ENCODE assay signal across 1 cellular context in the genomic region with DNA sequence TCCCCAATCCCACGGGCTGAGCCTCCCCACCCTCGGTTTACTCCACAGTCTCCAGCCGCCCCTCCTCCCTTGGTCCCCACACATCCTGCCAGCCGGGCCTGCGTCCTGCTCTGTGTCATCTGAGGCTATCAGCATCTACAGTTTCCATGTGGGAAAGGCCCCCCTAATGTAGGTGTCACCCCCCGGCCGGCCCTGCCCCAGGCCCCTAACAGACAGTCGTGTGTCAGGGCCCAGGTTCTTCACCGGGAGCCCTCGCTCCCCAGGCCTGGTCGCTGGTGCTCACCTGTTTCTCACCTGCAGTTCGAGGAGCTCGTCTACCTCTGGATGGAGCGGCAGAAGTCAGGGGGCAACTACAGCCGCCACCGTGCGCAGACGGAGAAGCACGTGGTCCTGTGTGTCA.
TF ChIP-seq lines count a peak whose summit lies in the region.

No MANE protein-coding gene starts in this region.

TF ChIP-seq in HepG2, 621 proteins besides CTCF, POLR2A, EP300 and RAD21:
- TF ChIP-seq, protein P1, sequence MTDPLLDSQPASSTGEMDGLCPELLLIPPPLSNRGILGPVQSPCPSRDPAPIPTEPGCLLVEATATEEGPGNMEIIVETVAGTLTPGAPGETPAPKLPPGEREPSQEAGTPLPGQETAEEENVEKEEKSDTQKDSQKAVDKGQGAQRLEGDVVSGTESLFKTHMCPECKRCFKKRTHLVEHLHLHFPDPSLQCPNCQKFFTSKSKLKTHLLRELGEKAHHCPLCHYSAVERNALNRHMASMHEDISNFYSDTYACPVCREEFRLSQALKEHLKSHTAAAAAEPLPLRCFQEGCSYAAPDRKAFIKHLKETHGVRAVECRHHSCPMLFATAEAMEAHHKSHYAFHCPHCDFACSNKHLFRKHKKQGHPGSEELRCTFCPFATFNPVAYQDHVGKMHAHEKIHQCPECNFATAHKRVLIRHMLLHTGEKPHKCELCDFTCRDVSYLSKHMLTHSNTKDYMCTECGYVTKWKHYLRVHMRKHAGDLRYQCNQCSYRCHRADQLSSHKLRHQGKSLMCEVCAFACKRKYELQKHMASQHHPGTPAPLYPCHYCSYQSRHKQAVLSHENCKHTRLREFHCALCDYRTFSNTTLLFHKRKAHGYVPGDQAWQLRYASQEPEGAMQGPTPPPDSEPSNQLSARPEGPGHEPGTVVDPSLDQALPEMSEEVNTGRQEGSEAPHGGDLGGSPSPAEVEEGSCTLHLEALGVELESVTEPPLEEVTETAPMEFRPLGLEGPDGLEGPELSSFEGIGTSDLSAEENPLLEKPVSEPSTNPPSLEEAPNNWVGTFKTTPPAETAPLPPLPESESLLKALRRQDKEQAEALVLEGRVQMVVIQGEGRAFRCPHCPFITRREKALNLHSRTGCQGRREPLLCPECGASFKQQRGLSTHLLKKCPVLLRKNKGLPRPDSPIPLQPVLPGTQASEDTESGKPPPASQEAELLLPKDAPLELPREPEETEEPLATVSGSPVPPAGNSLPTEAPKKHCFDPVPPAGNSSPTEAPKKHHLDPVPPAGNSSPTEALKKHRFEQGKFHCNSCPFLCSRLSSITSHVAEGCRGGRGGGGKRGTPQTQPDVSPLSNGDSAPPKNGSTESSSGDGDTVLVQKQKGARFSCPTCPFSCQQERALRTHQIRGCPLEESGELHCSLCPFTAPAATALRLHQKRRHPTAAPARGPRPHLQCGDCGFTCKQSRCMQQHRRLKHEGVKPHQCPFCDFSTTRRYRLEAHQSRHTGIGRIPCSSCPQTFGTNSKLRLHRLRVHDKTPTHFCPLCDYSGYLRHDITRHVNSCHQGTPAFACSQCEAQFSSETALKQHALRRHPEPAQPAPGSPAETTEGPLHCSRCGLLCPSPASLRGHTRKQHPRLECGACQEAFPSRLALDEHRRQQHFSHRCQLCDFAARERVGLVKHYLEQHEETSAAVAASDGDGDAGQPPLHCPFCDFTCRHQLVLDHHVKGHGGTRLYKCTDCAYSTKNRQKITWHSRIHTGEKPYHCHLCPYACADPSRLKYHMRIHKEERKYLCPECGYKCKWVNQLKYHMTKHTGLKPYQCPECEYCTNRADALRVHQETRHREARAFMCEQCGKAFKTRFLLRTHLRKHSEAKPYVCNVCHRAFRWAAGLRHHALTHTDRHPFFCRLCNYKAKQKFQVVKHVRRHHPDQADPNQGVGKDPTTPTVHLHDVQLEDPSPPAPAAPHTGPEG (CRISPR knock-in tag; IDR thresholded peaks at IDR 0.05): no peak
- TF ChIP-seq MXD4 (CRISPR knock-in tag; IDR thresholded peaks at IDR 0.05) (no peak), LCORL (IDR thresholded peaks at IDR 0.05) (no peak), LCORL (CRISPR knock-in tag; IDR thresholded peaks at IDR 0.05) (no peak), ZNF776 (CRISPR knock-in tag; IDR thresholded peaks at IDR 0.05) (no peak), RORA (CRISPR knock-in tag; IDR thresholded peaks at IDR 0.05) (no peak)
- TF ChIP-seq, protein P2, sequence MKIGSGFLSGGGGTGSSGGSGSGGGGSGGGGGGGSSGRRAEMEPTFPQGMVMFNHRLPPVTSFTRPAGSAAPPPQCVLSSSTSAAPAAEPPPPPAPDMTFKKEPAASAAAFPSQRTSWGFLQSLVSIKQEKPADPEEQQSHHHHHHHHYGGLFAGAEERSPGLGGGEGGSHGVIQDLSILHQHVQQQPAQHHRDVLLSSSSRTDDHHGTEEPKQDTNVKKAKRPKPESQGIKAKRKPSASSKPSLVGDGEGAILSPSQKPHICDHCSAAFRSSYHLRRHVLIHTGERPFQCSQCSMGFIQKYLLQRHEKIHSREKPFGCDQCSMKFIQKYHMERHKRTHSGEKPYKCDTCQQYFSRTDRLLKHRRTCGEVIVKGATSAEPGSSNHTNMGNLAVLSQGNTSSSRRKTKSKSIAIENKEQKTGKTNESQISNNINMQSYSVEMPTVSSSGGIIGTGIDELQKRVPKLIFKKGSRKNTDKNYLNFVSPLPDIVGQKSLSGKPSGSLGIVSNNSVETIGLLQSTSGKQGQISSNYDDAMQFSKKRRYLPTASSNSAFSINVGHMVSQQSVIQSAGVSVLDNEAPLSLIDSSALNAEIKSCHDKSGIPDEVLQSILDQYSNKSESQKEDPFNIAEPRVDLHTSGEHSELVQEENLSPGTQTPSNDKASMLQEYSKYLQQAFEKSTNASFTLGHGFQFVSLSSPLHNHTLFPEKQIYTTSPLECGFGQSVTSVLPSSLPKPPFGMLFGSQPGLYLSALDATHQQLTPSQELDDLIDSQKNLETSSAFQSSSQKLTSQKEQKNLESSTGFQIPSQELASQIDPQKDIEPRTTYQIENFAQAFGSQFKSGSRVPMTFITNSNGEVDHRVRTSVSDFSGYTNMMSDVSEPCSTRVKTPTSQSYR (CRISPR knock-in tag; IDR thresholded peaks at IDR 0.05; ENCODE audit: borderline replicate concordance): no peak
- TF ChIP-seq, protein P3, sequence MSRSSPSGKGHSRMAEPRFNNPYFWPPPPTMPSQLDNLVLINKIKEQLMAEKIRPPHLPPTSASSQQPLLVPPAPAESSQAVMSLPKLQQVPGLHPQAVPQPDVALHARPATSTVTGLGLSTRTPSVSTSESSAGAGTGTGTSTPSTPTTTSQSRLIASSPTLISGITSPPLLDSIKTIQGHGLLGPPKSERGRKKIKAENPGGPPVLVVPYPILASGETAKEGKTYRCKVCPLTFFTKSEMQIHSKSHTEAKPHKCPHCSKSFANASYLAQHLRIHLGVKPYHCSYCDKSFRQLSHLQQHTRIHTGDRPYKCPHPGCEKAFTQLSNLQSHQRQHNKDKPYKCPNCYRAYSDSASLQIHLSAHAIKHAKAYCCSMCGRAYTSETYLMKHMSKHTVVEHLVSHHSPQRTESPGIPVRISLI (CRISPR knock-in tag; IDR thresholded peaks at IDR 0.05; ENCODE audit: borderline replicate concordance): no peak
- TF ChIP-seq, protein P4, sequence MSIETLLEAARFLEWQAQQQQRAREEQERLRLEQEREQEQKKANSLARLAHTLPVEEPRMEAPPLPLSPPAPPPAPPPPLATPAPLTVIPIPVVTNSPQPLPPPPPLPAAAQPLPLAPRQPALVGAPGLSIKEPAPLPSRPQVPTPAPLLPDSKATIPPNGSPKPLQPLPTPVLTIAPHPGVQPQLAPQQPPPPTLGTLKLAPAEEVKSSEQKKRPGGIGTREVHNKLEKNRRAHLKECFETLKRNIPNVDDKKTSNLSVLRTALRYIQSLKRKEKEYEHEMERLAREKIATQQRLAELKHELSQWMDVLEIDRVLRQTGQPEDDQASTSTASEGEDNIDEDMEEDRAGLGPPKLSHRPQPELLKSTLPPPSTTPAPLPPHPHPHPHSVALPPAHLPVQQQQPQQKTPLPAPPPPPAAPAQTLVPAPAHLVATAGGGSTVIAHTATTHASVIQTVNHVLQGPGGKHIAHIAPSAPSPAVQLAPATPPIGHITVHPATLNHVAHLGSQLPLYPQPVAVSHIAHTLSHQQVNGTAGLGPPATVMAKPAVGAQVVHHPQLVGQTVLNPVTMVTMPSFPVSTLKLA (IDR thresholded peaks at IDR 0.05): peak; percentile 18; the same call in 1 of the 2 replicates
